ENCODE assay signal across 15 cellular contexts in genomic region chr20:58995461-58996225, GRCh38. TPM values are rescaled to one million over a fixed set of nuclear protein-coding genes. Genes with fewer than 3 reads are reported as not detected.
DNase-seq lines count a peak whose midpoint lies in the region; FAIRE-seq and TF ChIP-seq lines count a peak whose summit lies in the region.
"Had no signal": no experiment of that assay in that cellular context is flagged by ENCODE, and none has a peak within 500 bp of the region (broad histone marks: within the 10 kb centered on the region; RNA-seq: fewer than 3 reads in every experiment).

No MANE protein-coding gene starts in this region.

- H3K4me3 ChIP-seq in epithelial cell of esophagus (ENCODE audit: low read length): no peak overlapping the region
- H3K4me3 ChIP-seq: prostate gland, thoracic aorta had no signal

- no peaks in the 10 kb centered on the region for H3K27me3 Mint-ChIP-seq in activated CD4-positive, alpha-beta memory T cell treated with anti-CD3 and anti-CD28 coated beads for 36 hours
- no peaks in the 10 kb centered on the region for H3K27me3 Mint-ChIP-seq in activated CD4-positive, alpha-beta memory T cell treated with anti-CD3 and anti-CD28 coated beads, Interleukin-2, amount 10 ng/mL, durations not matched to agents 7 days and 5 days

- no peak for FAIRE-seq in RCC 7860 (lab: Jason Lieb, UNC)
- FAIRE-seq: A204.1 had no signal

- CTCF ChIA-PET in activated CD4-positive, alpha-beta memory T cell treated with anti-CD3 and anti-CD28 coated beads for 36 hours (lab: Charles Lee): no interaction called here
- CTCF ChIA-PET in activated CD4-positive, alpha-beta memory T cell treated with anti-CD3 and anti-CD28 coated beads, Interleukin-2, amount 10 ng/mL, durations not matched to agents 7 days and 5 days (lab: Charles Lee): no interaction called here

- POLR2A ChIA-PET in activated CD4-positive, alpha-beta memory T cell treated with anti-CD3 and anti-CD28 coated beads for 36 hours (lab: Charles Lee): interaction anchor here (0.6 to 1.5 kb wide), 4 partner anchors 11 to 75 kb away, joined by 3 to 7 read pairs (median 4); no protein-coding TSS in a partner anchor
- POLR2A ChIA-PET in activated CD4-positive, alpha-beta memory T cell treated with anti-CD3 and anti-CD28 coated beads, Interleukin-2, amount 10 ng/mL, durations not matched to agents 7 days and 5 days (lab: Charles Lee): interaction anchor here (1.4 kb wide), 1 partner anchor 9 kb away, joined by 7 read pairs; no protein-coding TSS in a partner anchor

- no peak for DNase-seq in activated CD4-positive, alpha-beta memory T cell treated with anti-CD3 and anti-CD28 coated beads for 36 hours
- DNase-seq in activated CD4-positive, alpha-beta memory T cell treated with anti-CD3 and anti-CD28 coated beads, Interleukin-2, amount 10 ng/mL, durations not matched to agents 7 days and 5 days: no peak
- DNase-seq in RCC 7860 (ENCODE audit: low spot score): peak; percentile 48
- peak; percentile 39 for DNase-seq in epithelial cell of esophagus (ENCODE audit: low read depth)
- peak; percentile 49 for DNase-seq in posterior vena cava (ENCODE audit: low spot score)
- no peak for DNase-seq in substantia nigra (lab: John Stamatoyannopoulos, UW)
- DNase-seq in T-helper 2 cell: no peak
- DNase-seq in Ammon's horn (ENCODE audit: low spot score): no peak
- DNase-seq: MV-4-11, NCI-H446, RPMI8226 had no signal

- peak overlapping the region; percentile 40 for H3K4me3 Mint-ChIP-seq in activated CD4-positive, alpha-beta memory T cell treated with anti-CD3 and anti-CD28 coated beads for 36 hours
- no peak overlapping the region for H3K4me3 Mint-ChIP-seq in activated CD4-positive, alpha-beta memory T cell treated with anti-CD3 and anti-CD28 coated beads, Interleukin-2, amount 10 ng/mL, durations not matched to agents 7 days and 5 days

- H3K27ac ChIP-seq in substantia nigra (ENCODE audit: low read depth, low read length, poor library complexity, severe bottlenecking): no peak overlapping the region
- H3K27ac ChIP-seq: prostate gland had no signal

- intact Hi-C loops in activated CD4-positive, alpha-beta memory T cell treated with anti-CD3 and anti-CD28 coated beads for 36 hours (cut with micrococcal nuclease): no loop called here
- intact Hi-C loops in posterior vena cava (cut with DNase I): no loop called here

- no peaks in the 10 kb centered on the region for H3K4me1 Mint-ChIP-seq in activated CD4-positive, alpha-beta memory T cell treated with anti-CD3 and anti-CD28 coated beads for 36 hours (ENCODE audit: low read depth)
- H3K4me1 Mint-ChIP-seq in activated CD4-positive, alpha-beta memory T cell treated with anti-CD3 and anti-CD28 coated beads, Interleukin-2, amount 10 ng/mL, durations not matched to agents 7 days and 5 days: peaks cover 6% of the 10 kb centered on the region

- peaks cover 55% of the 10 kb centered on the region for H3K36me3 Mint-ChIP-seq in activated CD4-positive, alpha-beta memory T cell treated with anti-CD3 and anti-CD28 coated beads for 36 hours
- peaks cover 68% of the 10 kb centered on the region for H3K36me3 Mint-ChIP-seq in activated CD4-positive, alpha-beta memory T cell treated with anti-CD3 and anti-CD28 coated beads, Interleukin-2, amount 10 ng/mL, durations not matched to agents 7 days and 5 days (ENCODE audit: low read depth)

- TF ChIP-seq CTCF in epithelial cell of esophagus (IDR thresholded peaks at IDR 0.05; ENCODE audit: insufficient read depth, low read depth, low read length, missing control alignments): no peak

- no peaks in the 10 kb centered on the region for H3K9me3 Mint-ChIP-seq in activated CD4-positive, alpha-beta memory T cell treated with anti-CD3 and anti-CD28 coated beads for 36 hours
- H3K9me3 Mint-ChIP-seq in activated CD4-positive, alpha-beta memory T cell treated with anti-CD3 and anti-CD28 coated beads, Interleukin-2, amount 10 ng/mL, durations not matched to agents 7 days and 5 days: no peaks in the 10 kb centered on the region

- peak overlapping the region; percentile 40 for H3K27ac Mint-ChIP-seq in activated CD4-positive, alpha-beta memory T cell treated with anti-CD3 and anti-CD28 coated beads for 36 hours
- no peak overlapping the region for H3K27ac Mint-ChIP-seq in activated CD4-positive, alpha-beta memory T cell treated with anti-CD3 and anti-CD28 coated beads, Interleukin-2, amount 10 ng/mL, durations not matched to agents 7 days and 5 days

RNA-seq across cellular contexts. Expression of gene CTSZ, which starts 11.4 kb away (rescaled TPM):
- total RNA-seq in activated CD4-positive, alpha-beta memory T cell treated with anti-CD3 and anti-CD28 coated beads for 36 hours: 10 to 100 TPM; 32.9 to 34.8 TPM
- 10 to 100 TPM; 45.0 to 49.0 TPM for total RNA-seq in activated CD4-positive, alpha-beta memory T cell treated with anti-CD3 and anti-CD28 coated beads, Interleukin-2, amount 10 ng/mL, durations not matched to agents 7 days and 5 days
- 100 to 1,000 TPM; 107 to 164 TPM for total RNA-seq in posterior vena cava

RNA-seq across cellular contexts. Expression of gene NELFCD, which starts 14.6 kb away (rescaled TPM):
- total RNA-seq in activated CD4-positive, alpha-beta memory T cell treated with anti-CD3 and anti-CD28 coated beads for 36 hours: 10 to 100 TPM; 80.5 to 92.3 TPM
- total RNA-seq in activated CD4-positive, alpha-beta memory T cell treated with anti-CD3 and anti-CD28 coated beads, Interleukin-2, amount 10 ng/mL, durations not matched to agents 7 days and 5 days: 10 to 100 TPM; 63.3 to 69.0 TPM
- 10 to 100 TPM; 25.9 to 28.2 TPM for total RNA-seq in posterior vena cava

RNA-seq across cellular contexts. Expression of gene TUBB1, which starts 23.6 kb away (rescaled TPM):
- not detected for total RNA-seq in activated CD4-positive, alpha-beta memory T cell treated with anti-CD3 and anti-CD28 coated beads for 36 hours
- not detected for total RNA-seq in activated CD4-positive, alpha-beta memory T cell treated with anti-CD3 and anti-CD28 coated beads, Interleukin-2, amount 10 ng/mL, durations not matched to agents 7 days and 5 days
- total RNA-seq in posterior vena cava: under 1 TPM; 0.43 to 0.74 TPM
- total RNA-seq: chondrocyte, prostate gland had no signal

RNA-seq across cellular contexts. Expression of gene ATP5F1E, which starts 36.5 kb away (rescaled TPM):
- total RNA-seq in activated CD4-positive, alpha-beta memory T cell treated with anti-CD3 and anti-CD28 coated beads for 36 hours: 10 to 100 TPM; 82.2 to 90.4 TPM
- 10 to 100 TPM; 80.4 to 82.1 TPM for total RNA-seq in activated CD4-positive, alpha-beta memory T cell treated with anti-CD3 and anti-CD28 coated beads, Interleukin-2, amount 10 ng/mL, durations not matched to agents 7 days and 5 days
- total RNA-seq in posterior vena cava: 10 to 100 TPM; 58.3 to 74.7 TPM

RNA-seq across cellular contexts. Expression of gene PRELID3B, which starts 46.9 kb away (rescaled TPM):
- total RNA-seq in activated CD4-positive, alpha-beta memory T cell treated with anti-CD3 and anti-CD28 coated beads for 36 hours: 100 to 1,000 TPM; 148 to 151 TPM
- total RNA-seq in activated CD4-positive, alpha-beta memory T cell treated with anti-CD3 and anti-CD28 coated beads, Interleukin-2, amount 10 ng/mL, durations not matched to agents 7 days and 5 days: 10 to 100 TPM; 88.6 to 88.7 TPM
- total RNA-seq in posterior vena cava: 10 to 100 TPM; 24.1 to 34.1 TPM

Comparison
In these comparisons a context has a peak if more than half of its experiments do, and no peak if none do; other contexts are left out.
1. DNase-seq: peak in RCC 7860 (single experiment), epithelial cell of esophagus (single experiment) and posterior vena cava (single experiment); none in activated CD4-positive, alpha-beta memory T cell treated with anti-CD3 and anti-CD28 coated beads for 36 hours (single experiment), activated CD4-positive, alpha-beta memory T cell treated with anti-CD3 and anti-CD28 coated beads, Interleukin-2, amount 10 ng/mL, durations not matched to agents 7 days and 5 days (single experiment), substantia nigra (0 of 49), T-helper 2 cell (0 of 5) and Ammon's horn (single experiment).